1 cellular context compared by ENCODE assay signal in genomic region chr3:98807011-98807410, GRCh38.
TF ChIP-seq lines count a peak whose summit lies in the region.

No MANE protein-coding gene starts in this region.

TF ChIP-seq in IMR-90, 13 proteins besides CTCF, POLR2A, EP300 and RAD21:
- TF ChIP-seq NFE2L2 (IDR thresholded peaks at IDR 0.05; ENCODE audit: low read depth, low read length) (no peak), FOS (IDR thresholded peaks at IDR 0.05; ENCODE audit: low read depth, low read length) (0 out of 2 replicates have a peak, but pooled peaks have one; percentile 21), MAZ (IDR thresholded peaks at IDR 0.05; ENCODE audit: borderline replicate concordance, low read depth, low read length) (no peak)
